In genomic region chr4:2713337-2713736, GRCh38 we compare ENCODE assay signal across 14 cellular contexts. TPM values are rescaled to one million over a fixed set of nuclear protein-coding genes. Genes with fewer than 3 reads are reported as not detected.
A peak's percentile ranks its signal among the peaks of the same experiment; 100 is the strongest.
DNase-seq lines count a peak whose midpoint lies in the region; ATAC-seq and TF ChIP-seq lines count a peak whose summit lies in the region.
"Had no signal": no experiment of that assay in that cellular context is flagged by ENCODE, and none has a peak within 500 bp of the region (broad histone marks: within the 10 kb centered on the region; RNA-seq: fewer than 3 reads in every experiment).

No MANE protein-coding gene starts in this region.

- no peak for DNase-seq in activated naive CD4-positive, alpha-beta T cell treated with anti-CD3 and anti-CD28 coated beads, Interleukin-2, amount 10 ng/mL, durations not matched to agents 7 days and 5 days
- no peak for DNase-seq in activated naive CD4-positive, alpha-beta T cell (lab: John Stamatoyannopoulos, UW)
- DNase-seq in spleen = no peak
- DNase-seq in hepatic stellate cell (ENCODE audit: low spot score) = no peak
- no peak for DNase-seq in HUDEP-2 (lab: John Stamatoyannopoulos, UW; ENCODE audit: unreplicated experiment in 76 of 76)
- DNase-seq: activated CD4-positive, CD25-positive, alpha-beta regulatory T cell; DMS153; left colon; NCI-H2081 treated with DMSO at 0.1 percent for 48 hours; occipital lobe; SJCRH30 had no signal

- WGBS in gastroesophageal sphincter (ENCODE audit: low coverage in 1 of 2), 2 donors = 80 to 81% methylated on average over 3 to 5 of the region's 5 CpGs
- 86 to 89% (median 88%) methylated on average over 5 of the region's 5 CpGs for WGBS in spleen, 5 donors

- CTCF ChIA-PET in activated naive CD4-positive, alpha-beta T cell treated with anti-CD3 and anti-CD28 coated beads, Interleukin-2, amount 10 ng/mL, durations not matched to agents 7 days and 5 days (lab: Charles Lee) = interaction anchor here (1.0 to 1.6 kb wide), 4 partner anchors 31 to 222 kb away, joined by 3 to 6 read pairs (median 4); no protein-coding TSS in a partner anchor

- no peaks in the 10 kb centered on the region for H3K9me3 Mint-ChIP-seq in activated naive CD4-positive, alpha-beta T cell treated with anti-CD3 and anti-CD28 coated beads, Interleukin-2, amount 10 ng/mL, durations not matched to agents 7 days and 5 days
- no peaks in the 10 kb centered on the region for H3K9me3 Mint-ChIP-seq in activated T-helper 17 cell treated with anti-CD3 and anti-CD28 coated beads, Interleukin-2, amount 50 U/mL, for 72 hours

- no peak for TF ChIP-seq CTCF in gastroesophageal sphincter (IDR thresholded peaks at IDR 0.05)
- TF ChIP-seq CTCF in spleen (IDR thresholded peaks at IDR 0.05 in 8 of 11, conservative IDR thresholded peaks at IDR 0.05 in 3 of 11) = no peak

- ATAC-seq in activated T-helper 17 cell treated with anti-CD3 and anti-CD28 coated beads, Interleukin-2, amount 50 U/mL, for 72 hours (replicated peaks) = no peak
- ATAC-seq in gastroesophageal sphincter (no peak), HG03045 (IDR thresholded peaks at IDR 0.05; ENCODE audit: unreplicated experiment) (no peak)
- ATAC-seq: left colon had no signal

- no peak for TF ChIP-seq POLR2A in gastroesophageal sphincter (IDR thresholded peaks at IDR 0.05)
- TF ChIP-seq POLR2A in spleen (IDR thresholded peaks at IDR 0.05) = no peak

- H3K4me1 ChIP-seq in gastroesophageal sphincter (peaks cover 0 to 16% (median 10%) of the 10 kb centered on the region in 3 donors), spleen (peaks cover 6 to 39% (median 23%) of the 10 kb centered on the region in 6 donors)
- H3K4me1 ChIP-seq: SJCRH30 had no signal

- intact Hi-C loops in spleen (cut with DNase I; ENCODE audit: low total_unique reads) = no loop called here

- peak overlapping the region; percentile 86 for H3K27ac Mint-ChIP-seq in activated naive CD4-positive, alpha-beta T cell treated with anti-CD3 and anti-CD28 coated beads, Interleukin-2, amount 10 ng/mL, durations not matched to agents 7 days and 5 days
- peak overlapping the region; percentile 80 for H3K27ac Mint-ChIP-seq in activated T-helper 17 cell treated with anti-CD3 and anti-CD28 coated beads, Interleukin-2, amount 50 U/mL, for 72 hours

- peaks cover 0 to 50% of the 10 kb centered on the region in 2 donors for H3K36me3 ChIP-seq in gastroesophageal sphincter
- peaks cover 0 to 74% (median 24%) of the 10 kb centered on the region in 6 donors for H3K36me3 ChIP-seq in spleen

- peaks cover 32% of the 10 kb centered on the region for H3K36me3 Mint-ChIP-seq in activated naive CD4-positive, alpha-beta T cell treated with anti-CD3 and anti-CD28 coated beads, Interleukin-2, amount 10 ng/mL, durations not matched to agents 7 days and 5 days
- H3K36me3 Mint-ChIP-seq in activated T-helper 17 cell treated with anti-CD3 and anti-CD28 coated beads, Interleukin-2, amount 50 U/mL, for 72 hours (ENCODE audit: low read depth) = peaks cover 75% of the 10 kb centered on the region

- peaks cover 23% of the 10 kb centered on the region for H3K4me1 Mint-ChIP-seq in activated naive CD4-positive, alpha-beta T cell treated with anti-CD3 and anti-CD28 coated beads, Interleukin-2, amount 10 ng/mL, durations not matched to agents 7 days and 5 days
- H3K4me1 Mint-ChIP-seq in activated T-helper 17 cell treated with anti-CD3 and anti-CD28 coated beads, Interleukin-2, amount 50 U/mL, for 72 hours = peaks cover 20% of the 10 kb centered on the region

- H3K9me3 ChIP-seq in gastroesophageal sphincter = no peaks in the 10 kb centered on the region
- no peaks in the 10 kb centered on the region for H3K9me3 ChIP-seq in spleen
- H3K9me3 ChIP-seq: SJCRH30 had no signal

- H3K4me3 ChIP-seq in gastroesophageal sphincter (no peak overlapping the region), spleen (no peak overlapping the region)
- H3K4me3 ChIP-seq: SJCRH30 had no signal

- no peak overlapping the region for H3K4me3 Mint-ChIP-seq in activated naive CD4-positive, alpha-beta T cell treated with anti-CD3 and anti-CD28 coated beads, Interleukin-2, amount 10 ng/mL, durations not matched to agents 7 days and 5 days
- H3K4me3 Mint-ChIP-seq in activated T-helper 17 cell treated with anti-CD3 and anti-CD28 coated beads, Interleukin-2, amount 50 U/mL, for 72 hours = peak overlapping the region; percentile 45

- no peak for TF ChIP-seq EP300 in gastroesophageal sphincter (IDR thresholded peaks at IDR 0.05)

- H3K27me3 Mint-ChIP-seq in activated naive CD4-positive, alpha-beta T cell treated with anti-CD3 and anti-CD28 coated beads, Interleukin-2, amount 10 ng/mL, durations not matched to agents 7 days and 5 days = no peaks in the 10 kb centered on the region
- H3K27me3 Mint-ChIP-seq in activated T-helper 17 cell treated with anti-CD3 and anti-CD28 coated beads, Interleukin-2, amount 50 U/mL, for 72 hours = no peaks in the 10 kb centered on the region

- H3K27me3 ChIP-seq in gastroesophageal sphincter = no peaks in the 10 kb centered on the region
- H3K27me3 ChIP-seq in spleen (replicated peaks in 1 of 7) = no peaks in the 10 kb centered on the region
- H3K27me3 ChIP-seq: SJCRH30 had no signal

- H3K27ac ChIP-seq in gastroesophageal sphincter (peak overlapping the region in 3 of 4 donors; percentile 12 to 40 (median 35)), spleen (peak overlapping the region in 7 of 8 donors; percentile 18 to 80 (median 43))
- H3K27ac ChIP-seq: SJCRH30 had no signal

RNA-seq across cellular contexts. Expression of gene TNIP2, which starts 42.8 kb away (rescaled TPM):
- 100 to 1,000 TPM in 1 of 2 donors, 10 to 100 TPM in 1; 80.1 to 110 TPM for total RNA-seq in activated T-helper 17 cell treated with anti-CD3 and anti-CD28 coated beads, Interleukin-2, amount 50 U/mL, for 72 hours
- 10 to 100 TPM; 54.8 to 74.0 (median 70.4) TPM for total RNA-seq in gastroesophageal sphincter
- total RNA-seq in spleen = 10 to 100 TPM; 35.1 to 52.5 (median 50.4) TPM
- polyA plus RNA-seq in spleen = 10 to 100 TPM; 32.7 to 53.5 (median 33.2) TPM
